ENCODE assay signal across 30 cellular contexts in genomic region chr3:55294557-55294956, GRCh38.
"Had no signal": no experiment of that assay in that cellular context is flagged by ENCODE, and none has a peak within 500 bp of the region (broad histone marks: within the 10 kb centered on the region; RNA-seq: fewer than 3 reads in every experiment).

No MANE protein-coding gene starts in this region.

- ATAC-seq: esophagus mucosa; foreskin keratinocyte; gastroesophageal sphincter; heart left ventricle; left lobe of liver; mucosa of descending colon; sciatic nerve; stimulated activated effector memory CD8-positive, alpha-beta T cell treated with anti-CD3 and anti-CD28 coated beads, Interleukin-12 subunit alpha, Interleukin-12 subunit beta, amount 100 ng/mL, for 72 hours; stimulated activated naive CD8-positive, alpha-beta T cell treated with anti-CD3 and anti-CD28 coated beads, Interleukin-15, Interleukin-2, amounts not matched to agents 100 U/mL and 50 U/mL, for 24 hours had no signal

- H3K9me3 Mint-ChIP-seq: dendritic cell treated with granulocyte-macrophage colony-stimulating factor and Interleukin-4, amounts not matched to agents 40 ng/mL and 50 ng/mL, for 4 days; endodermal cell had no signal

- H3K4me2 ChIP-seq: hepatocyte had no signal

- H3K9me3 ChIP-seq: colonic mucosa, gastroesophageal sphincter, heart left ventricle, mucosa of descending colon, prostate gland, right atrium auricular region, thoracic aorta, tibial nerve, upper lobe of left lung had no signal

- H3K79me2 ChIP-seq: hepatocyte had no signal

- H3K27ac Mint-ChIP-seq: dendritic cell treated with granulocyte-macrophage colony-stimulating factor and Interleukin-4, amounts not matched to agents 40 ng/mL and 50 ng/mL, for 4 days; endodermal cell; mesothelial cell of epicardium; naive B cell; nephron; stimulated activated effector memory CD8-positive, alpha-beta T cell treated with anti-CD3 and anti-CD28 coated beads, Interleukin-12 subunit alpha, Interleukin-12 subunit beta, amount 100 ng/mL, for 72 hours had no signal

- H2AFZ ChIP-seq: hepatocyte had no signal

- H3K36me3 Mint-ChIP-seq: mesothelial cell of epicardium; naive B cell; stimulated activated effector memory CD8-positive, alpha-beta T cell treated with anti-CD3 and anti-CD28 coated beads, Interleukin-12 subunit alpha, Interleukin-12 subunit beta, amount 100 ng/mL, for 72 hours had no signal

- H3K27me3 Mint-ChIP-seq: dendritic cell treated with granulocyte-macrophage colony-stimulating factor and Interleukin-4, amounts not matched to agents 40 ng/mL and 50 ng/mL, for 4 days; naive B cell had no signal

- H3K4me3 ChIP-seq: colonic mucosa, gastroesophageal sphincter, heart left ventricle, hepatocyte, lung, mucosa of descending colon, prostate gland, right atrium auricular region, thoracic aorta, tibial nerve, upper lobe of left lung had no signal

- H3K27me3 ChIP-seq: colonic mucosa, foreskin keratinocyte, gastroesophageal sphincter, heart left ventricle, hepatocyte, right atrium auricular region, tibial nerve, upper lobe of left lung had no signal

- H3K4me1 ChIP-seq: colonic mucosa, foreskin keratinocyte, gastroesophageal sphincter, heart left ventricle, right atrium auricular region, tibial nerve, upper lobe of left lung had no signal

- DNase-seq: colonic mucosa; effector CD8-positive, alpha-beta T cell; endodermal cell; foreskin keratinocyte; heart left ventricle; kidney; mesenchymal stem cell; mucosa of descending colon; naive B cell; nucleus accumbens; stimulated activated CD4-positive, alpha-beta T cell treated with anti-CD3 and anti-CD28 coated beads, Interleukin-2, amount 100 ng/mL, for 24 hours; stimulated activated CD4-positive, alpha-beta T cell treated with anti-CD3 and anti-CD28 coated beads, Interleukin-4, amount 100 ng/mL, for 24 hours; stimulated activated naive CD8-positive, alpha-beta T cell treated with anti-CD3 and anti-CD28 coated beads, Interleukin-15, Interleukin-2, amounts not matched to agents 100 U/mL and 50 U/mL, for 24 hours; substantia nigra; upper lobe of left lung had no signal

- H3K36me3 ChIP-seq: colonic mucosa, gastroesophageal sphincter, heart left ventricle, prostate gland, right atrium auricular region, thoracic aorta, tibial nerve, upper lobe of left lung had no signal

- H3K4me1 Mint-ChIP-seq: naive B cell; stimulated activated effector memory CD8-positive, alpha-beta T cell treated with anti-CD3 and anti-CD28 coated beads, Interleukin-12 subunit alpha, Interleukin-12 subunit beta, amount 100 ng/mL, for 72 hours had no signal

- H3K27ac ChIP-seq: colonic mucosa, epithelial cell of prostate, foreskin keratinocyte, gastroesophageal sphincter, heart left ventricle, hepatocyte, prostate gland, right atrium auricular region, thoracic aorta, tibial nerve, upper lobe of left lung had no signal

- H3K4me3 Mint-ChIP-seq: dendritic cell treated with granulocyte-macrophage colony-stimulating factor and Interleukin-4, amounts not matched to agents 40 ng/mL and 50 ng/mL, for 4 days; endodermal cell; mesothelial cell of epicardium; naive B cell; nephron; stimulated activated effector memory CD8-positive, alpha-beta T cell treated with anti-CD3 and anti-CD28 coated beads, Interleukin-12 subunit alpha, Interleukin-12 subunit beta, amount 100 ng/mL, for 72 hours had no signal
